In the genomic region with DNA sequence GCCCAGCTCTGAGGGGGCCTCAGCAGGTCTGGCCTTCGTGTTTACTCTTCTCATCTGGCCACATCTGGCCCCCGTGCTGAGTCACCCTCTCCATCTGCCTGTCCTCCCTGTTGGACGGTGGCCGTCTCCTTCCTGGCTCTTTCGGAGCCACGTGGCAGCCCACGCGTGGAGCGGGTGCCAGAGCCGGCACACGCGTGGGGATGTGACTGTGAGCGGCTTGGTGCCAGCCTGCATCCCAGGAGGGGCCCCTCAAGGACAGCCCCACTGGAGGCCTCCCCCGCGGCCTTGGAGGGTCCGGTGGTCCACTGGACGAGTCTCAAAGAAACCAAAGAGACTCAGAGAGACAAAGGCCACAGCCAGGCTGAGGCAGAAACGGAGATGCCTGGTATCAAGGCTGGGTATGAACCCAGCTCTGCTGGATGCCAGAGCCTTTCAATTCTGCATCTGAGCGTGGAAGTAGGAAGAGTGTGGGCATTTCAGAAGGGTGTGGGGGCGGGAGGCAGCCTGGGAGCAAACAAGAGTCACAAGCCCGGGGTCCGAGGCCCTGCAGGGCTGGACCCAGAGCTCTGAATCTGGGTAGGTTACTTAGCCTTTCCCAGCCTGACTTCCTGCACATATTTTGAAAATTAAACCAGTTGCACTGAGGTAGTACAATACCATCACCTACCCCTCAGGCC, we compare ENCODE assay signal across 2 cellular contexts.
TF ChIP-seq lines count a peak whose summit lies in the region.

No MANE protein-coding gene starts in this region.

TF ChIP-seq in SK-N-SH, 30 proteins besides CTCF, POLR2A, EP300 and RAD21 (continued from another document):
- TF ChIP-seq, protein P1, sequence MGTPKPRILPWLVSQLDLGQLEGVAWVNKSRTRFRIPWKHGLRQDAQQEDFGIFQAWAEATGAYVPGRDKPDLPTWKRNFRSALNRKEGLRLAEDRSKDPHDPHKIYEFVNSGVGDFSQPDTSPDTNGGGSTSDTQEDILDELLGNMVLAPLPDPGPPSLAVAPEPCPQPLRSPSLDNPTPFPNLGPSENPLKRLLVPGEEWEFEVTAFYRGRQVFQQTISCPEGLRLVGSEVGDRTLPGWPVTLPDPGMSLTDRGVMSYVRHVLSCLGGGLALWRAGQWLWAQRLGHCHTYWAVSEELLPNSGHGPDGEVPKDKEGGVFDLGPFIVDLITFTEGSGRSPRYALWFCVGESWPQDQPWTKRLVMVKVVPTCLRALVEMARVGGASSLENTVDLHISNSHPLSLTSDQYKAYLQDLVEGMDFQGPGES (IDR thresholded peaks at IDR 0.05; ENCODE audit: low read depth, low read length): no peak
- TF ChIP-seq ELF1 (IDR thresholded peaks at IDR 0.05): no peak
- no peak for TF ChIP-seq GATA2 (CRISPR knock-in tag; IDR thresholded peaks at IDR 0.05)
- TF ChIP-seq, protein P2, sequence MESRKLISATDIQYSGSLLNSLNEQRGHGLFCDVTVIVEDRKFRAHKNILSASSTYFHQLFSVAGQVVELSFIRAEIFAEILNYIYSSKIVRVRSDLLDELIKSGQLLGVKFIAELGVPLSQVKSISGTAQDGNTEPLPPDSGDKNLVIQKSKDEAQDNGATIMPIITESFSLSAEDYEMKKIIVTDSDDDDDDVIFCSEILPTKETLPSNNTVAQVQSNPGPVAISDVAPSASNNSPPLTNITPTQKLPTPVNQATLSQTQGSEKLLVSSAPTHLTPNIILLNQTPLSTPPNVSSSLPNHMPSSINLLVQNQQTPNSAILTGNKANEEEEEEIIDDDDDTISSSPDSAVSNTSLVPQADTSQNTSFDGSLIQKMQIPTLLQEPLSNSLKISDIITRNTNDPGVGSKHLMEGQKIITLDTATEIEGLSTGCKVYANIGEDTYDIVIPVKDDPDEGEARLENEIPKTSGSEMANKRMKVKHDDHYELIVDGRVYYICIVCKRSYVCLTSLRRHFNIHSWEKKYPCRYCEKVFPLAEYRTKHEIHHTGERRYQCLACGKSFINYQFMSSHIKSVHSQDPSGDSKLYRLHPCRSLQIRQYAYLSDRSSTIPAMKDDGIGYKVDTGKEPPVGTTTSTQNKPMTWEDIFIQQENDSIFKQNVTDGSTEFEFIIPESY (IDR thresholded peaks at IDR 0.05; ENCODE audit: borderline replicate concordance, low read depth): no peak
- no peak for TF ChIP-seq RFX5 (IDR thresholded peaks at IDR 0.05; ENCODE audit: low read length)
- TF ChIP-seq, protein P3, sequence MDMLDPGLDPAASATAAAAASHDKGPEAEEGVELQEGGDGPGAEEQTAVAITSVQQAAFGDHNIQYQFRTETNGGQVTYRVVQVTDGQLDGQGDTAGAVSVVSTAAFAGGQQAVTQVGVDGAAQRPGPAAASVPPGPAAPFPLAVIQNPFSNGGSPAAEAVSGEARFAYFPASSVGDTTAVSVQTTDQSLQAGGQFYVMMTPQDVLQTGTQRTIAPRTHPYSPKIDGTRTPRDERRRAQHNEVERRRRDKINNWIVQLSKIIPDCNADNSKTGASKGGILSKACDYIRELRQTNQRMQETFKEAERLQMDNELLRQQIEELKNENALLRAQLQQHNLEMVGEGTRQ (IDR thresholded peaks at IDR 0.05; ENCODE audit: borderline replicate concordance, low read depth, low read length): no peak
- no peak for TF ChIP-seq RCOR1 (IDR thresholded peaks at IDR 0.05; ENCODE audit: low read length)
- TF ChIP-seq TEAD4 (IDR thresholded peaks at IDR 0.05; ENCODE audit: borderline replicate concordance, insufficient read depth): no peak
- no peak for TF ChIP-seq TAF1 (IDR thresholded peaks at IDR 0.05; ENCODE audit: borderline replicate concordance, low read depth, low read length)
- TF ChIP-seq, protein P4, sequence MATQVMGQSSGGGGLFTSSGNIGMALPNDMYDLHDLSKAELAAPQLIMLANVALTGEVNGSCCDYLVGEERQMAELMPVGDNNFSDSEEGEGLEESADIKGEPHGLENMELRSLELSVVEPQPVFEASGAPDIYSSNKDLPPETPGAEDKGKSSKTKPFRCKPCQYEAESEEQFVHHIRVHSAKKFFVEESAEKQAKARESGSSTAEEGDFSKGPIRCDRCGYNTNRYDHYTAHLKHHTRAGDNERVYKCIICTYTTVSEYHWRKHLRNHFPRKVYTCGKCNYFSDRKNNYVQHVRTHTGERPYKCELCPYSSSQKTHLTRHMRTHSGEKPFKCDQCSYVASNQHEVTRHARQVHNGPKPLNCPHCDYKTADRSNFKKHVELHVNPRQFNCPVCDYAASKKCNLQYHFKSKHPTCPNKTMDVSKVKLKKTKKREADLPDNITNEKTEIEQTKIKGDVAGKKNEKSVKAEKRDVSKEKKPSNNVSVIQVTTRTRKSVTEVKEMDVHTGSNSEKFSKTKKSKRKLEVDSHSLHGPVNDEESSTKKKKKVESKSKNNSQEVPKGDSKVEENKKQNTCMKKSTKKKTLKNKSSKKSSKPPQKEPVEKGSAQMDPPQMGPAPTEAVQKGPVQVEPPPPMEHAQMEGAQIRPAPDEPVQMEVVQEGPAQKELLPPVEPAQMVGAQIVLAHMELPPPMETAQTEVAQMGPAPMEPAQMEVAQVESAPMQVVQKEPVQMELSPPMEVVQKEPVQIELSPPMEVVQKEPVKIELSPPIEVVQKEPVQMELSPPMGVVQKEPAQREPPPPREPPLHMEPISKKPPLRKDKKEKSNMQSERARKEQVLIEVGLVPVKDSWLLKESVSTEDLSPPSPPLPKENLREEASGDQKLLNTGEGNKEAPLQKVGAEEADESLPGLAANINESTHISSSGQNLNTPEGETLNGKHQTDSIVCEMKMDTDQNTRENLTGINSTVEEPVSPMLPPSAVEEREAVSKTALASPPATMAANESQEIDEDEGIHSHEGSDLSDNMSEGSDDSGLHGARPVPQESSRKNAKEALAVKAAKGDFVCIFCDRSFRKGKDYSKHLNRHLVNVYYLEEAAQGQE (IDR thresholded peaks at IDR 0.05; ENCODE audit: low read depth, low read length): no peak

TF ChIP-seq in SK-N-SH treated with all-trans-retinoic acid at 6 μM for 48 hours, 23 proteins besides CTCF, POLR2A, EP300 and RAD21 (continued from another document):
- TF ChIP-seq, protein P5, sequence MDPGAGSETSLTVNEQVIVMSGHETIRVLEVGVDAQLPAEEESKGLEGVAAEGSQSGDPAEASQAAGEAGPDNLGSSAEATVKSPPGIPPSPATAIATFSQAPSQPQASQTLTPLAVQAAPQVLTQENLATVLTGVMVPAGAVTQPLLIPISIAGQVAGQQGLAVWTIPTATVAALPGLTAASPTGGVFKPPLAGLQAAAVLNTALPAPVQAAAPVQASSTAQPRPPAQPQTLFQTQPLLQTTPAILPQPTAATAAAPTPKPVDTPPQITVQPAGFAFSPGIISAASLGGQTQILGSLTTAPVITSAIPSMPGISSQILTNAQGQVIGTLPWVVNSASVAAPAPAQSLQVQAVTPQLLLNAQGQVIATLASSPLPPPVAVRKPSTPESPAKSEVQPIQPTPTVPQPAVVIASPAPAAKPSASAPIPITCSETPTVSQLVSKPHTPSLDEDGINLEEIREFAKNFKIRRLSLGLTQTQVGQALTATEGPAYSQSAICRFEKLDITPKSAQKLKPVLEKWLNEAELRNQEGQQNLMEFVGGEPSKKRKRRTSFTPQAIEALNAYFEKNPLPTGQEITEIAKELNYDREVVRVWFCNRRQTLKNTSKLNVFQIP (CRISPR knock-in tag; IDR thresholded peaks at IDR 0.05; ENCODE audit: borderline replicate concordance, low read depth): no peak
